24 cellular contexts compared by ENCODE assay signal in genomic region chr6:158225767-158226166, GRCh38. TPM values are rescaled to one million over a fixed set of nuclear protein-coding genes. Genes with fewer than 3 reads are reported as not detected.
DNase-seq lines count a peak whose midpoint lies in the region; ATAC-seq, FAIRE-seq and TF ChIP-seq lines count a peak whose summit lies in the region.
"Had no signal": no experiment of that assay in that cellular context is flagged by ENCODE, and none has a peak within 500 bp of the region (broad histone marks: within the 10 kb centered on the region; RNA-seq: fewer than 3 reads in every experiment).

No MANE protein-coding gene starts in this region.

- H4K20me1 ChIP-seq in HepG2 (ENCODE audit: insufficient read depth, low read length), result no peaks in the 10 kb centered on the region
- H4K20me1 ChIP-seq: BLaER1 treated with 17β-estradiol and CSF1 and Interleukin-3, amounts not matched to agents 10 nM and 100 nM had no signal

- H3K27ac Mint-ChIP-seq in activated CD4-positive, alpha-beta T cell treated with anti-CD3 and anti-CD28 coated beads, Interleukin-2, amount 10 ng/mL, durations not matched to agents 24 days and 14 days, result no peak overlapping the region
- peak overlapping the region; percentile 19 for H3K27ac Mint-ChIP-seq in neural crest cell (ENCODE audit: unreplicated experiment)
- no peak overlapping the region for H3K27ac Mint-ChIP-seq in CD4-positive, alpha-beta T cell
- H3K27ac Mint-ChIP-seq: B cell; CD4-positive, alpha-beta memory T cell; CD8-positive, alpha-beta memory T cell had no signal

- peak; percentile 52 for DNase-seq in activated CD4-positive, alpha-beta T cell treated with anti-CD3 and anti-CD28 coated beads, Interleukin-2, amount 10 ng/mL, durations not matched to agents 24 days and 14 days
- DNase-seq in activated CD4-positive, alpha-beta T cell treated with anti-CD3 and anti-CD28 coated beads, Interleukin-2, amount 50 U/mL, for 48 hours, result no peak
- DNase-seq in HepG2 (ENCODE audit: low spot score) (no peak), right lobe of liver (no peak), neural crest cell (ENCODE audit: low read depth, low spot score) (no peak)
- no peak for DNase-seq in CD4-positive, alpha-beta T cell
- DNase-seq in activated naive CD4-positive, alpha-beta T cell treated with anti-CD3 and anti-CD28 coated beads, Interleukin-2, amount 50 U/mL, for 16 hours, result no peak
- DNase-seq: AML-193; CD4-positive, alpha-beta memory T cell; CD8-positive, alpha-beta memory T cell; COR-L47; DMS 273 treated with DMSO at 0.1 percent for 48 hours; DMS153; DMS79; DND-41; EL; GDM1 had no signal

- H3K9ac ChIP-seq in HepG2 (ENCODE audit: insufficient read depth, low read depth, low read length), result no peak overlapping the region; the same call in 1 of the 2 replicates
- H3K9ac ChIP-seq: BLaER1 treated with 17β-estradiol and CSF1 and Interleukin-3, amounts not matched to agents 10 nM and 100 nM had no signal

- H3K9me3 ChIP-seq in HepG2 (ENCODE audit: low read length), result no peaks in the 10 kb centered on the region
- H3K9me3 ChIP-seq in right lobe of liver, result no peaks in the 10 kb centered on the region
- H3K9me3 ChIP-seq in CD4-positive, alpha-beta T cell (ENCODE audit: control insufficient read depth, low read length), result no peaks in the 10 kb centered on the region
- H3K9me3 ChIP-seq: A549; BLaER1 treated with 17β-estradiol and CSF1 and Interleukin-3, amounts not matched to agents 10 nM and 100 nM had no signal

- in situ Hi-C loops in HepG2 (cut with HindIII; ENCODE audit: extremely low pct_ligation_motif_present, low pct_unique_long_range_greater_than_20kb), result loop anchor here (10.0 kb wide), 1 partner anchor 469 kb away; no protein-coding TSS in a partner anchor

- CTCF ChIA-PET in HepG2 (lab: Yijun Ruan, JAX; ENCODE audit: low intra/inter-chr PET ratio, low total read pairs), result no interaction called here
- CTCF ChIA-PET in CD4-positive, alpha-beta T cell (lab: Charles Lee), result interaction anchor here (0.7 kb wide), 1 partner anchor 747 kb away, joined by 5 read pairs; no protein-coding TSS in a partner anchor

- H3K4me2 ChIP-seq in HepG2 (ENCODE audit: low read depth, low read length), result peak overlapping the region; percentile 77
- H3K4me2 ChIP-seq: A549; BLaER1 treated with 17β-estradiol and CSF1 and Interleukin-3, amounts not matched to agents 10 nM and 100 nM had no signal

- TF ChIP-seq CTCF in HepG2 (CRISPR knock-in tag; IDR thresholded peaks at IDR 0.05), result no peak
- no peak for TF ChIP-seq CTCF in right lobe of liver (IDR thresholded peaks at IDR 0.05)
- no peak for TF ChIP-seq CTCF in neural crest cell (conservative IDR thresholded peaks at IDR 0.05)
- TF ChIP-seq CTCF in CD4-positive, alpha-beta T cell (IDR thresholded peaks at IDR 0.05), result no peak

- peaks cover 2% of the 10 kb centered on the region for H3K4me1 Mint-ChIP-seq in activated CD4-positive, alpha-beta T cell treated with anti-CD3 and anti-CD28 coated beads, Interleukin-2, amount 10 ng/mL, durations not matched to agents 24 days and 14 days
- peaks cover 2% of the 10 kb centered on the region for H3K4me1 Mint-ChIP-seq in neural crest cell
- H3K4me1 Mint-ChIP-seq in CD4-positive, alpha-beta T cell (ENCODE audit: low read depth), result peaks cover 2% of the 10 kb centered on the region

- no peaks in the 10 kb centered on the region for H3K79me2 ChIP-seq in HepG2 (ENCODE audit: insufficient read depth, low read length)

- H3K27me3 Mint-ChIP-seq in activated CD4-positive, alpha-beta T cell treated with anti-CD3 and anti-CD28 coated beads, Interleukin-2, amount 10 ng/mL, durations not matched to agents 24 days and 14 days, result no peaks in the 10 kb centered on the region
- H3K27me3 Mint-ChIP-seq in neural crest cell (ENCODE audit: low read depth), result no peaks in the 10 kb centered on the region
- H3K27me3 Mint-ChIP-seq in CD4-positive, alpha-beta T cell, result no peaks in the 10 kb centered on the region
- H3K27me3 Mint-ChIP-seq: B cell; CD4-positive, alpha-beta memory T cell had no signal

- TF ChIP-seq EP300 in HepG2 (IDR thresholded peaks at IDR 0.05; ENCODE audit: low read depth in 2 of 2, low read length in 2 of 2) (no peak), HepG2 (CRISPR knock-in tag; IDR thresholded peaks at IDR 0.05; ENCODE audit: borderline replicate concordance) (no peak)

- H3K36me3 Mint-ChIP-seq in activated CD4-positive, alpha-beta T cell treated with anti-CD3 and anti-CD28 coated beads, Interleukin-2, amount 10 ng/mL, durations not matched to agents 24 days and 14 days (ENCODE audit: low read depth), result no peaks in the 10 kb centered on the region
- no peaks in the 10 kb centered on the region for H3K36me3 Mint-ChIP-seq in neural crest cell (ENCODE audit: low read depth)
- no peaks in the 10 kb centered on the region for H3K36me3 Mint-ChIP-seq in CD4-positive, alpha-beta T cell (ENCODE audit: low read depth)
- H3K36me3 Mint-ChIP-seq: CD4-positive, alpha-beta memory T cell; CD8-positive, alpha-beta memory T cell had no signal

- H3K4me3 ChIP-seq in HepG2 (replicated peaks in 1 of 3; ENCODE audit: insufficient read depth in 1 of 3, low read depth in 2 of 3, low read length in 3 of 3) (peak overlapping the region in 1 of 3 experiments; percentile 9; a peak in 1 of 6 replicates), right lobe of liver (no peak overlapping the region)
- H3K4me3 ChIP-seq: A549; BLaER1 treated with 17β-estradiol and CSF1 and Interleukin-3, amounts not matched to agents 10 nM and 100 nM had no signal

- POLR2A ChIA-PET in HepG2 (lab: Yijun Ruan, JAX), result interaction anchor here (0.9 to 1.2 kb wide), 2 partner anchors 116 to 215 kb away, joined by 3 read pairs; no protein-coding TSS in a partner anchor
- POLR2A ChIA-PET in CD4-positive, alpha-beta T cell (lab: Charles Lee), result no interaction called here

- H2AFZ ChIP-seq in HepG2 (ENCODE audit: low read length), result no peak overlapping the region

- H3K4me3 Mint-ChIP-seq in activated CD4-positive, alpha-beta T cell treated with anti-CD3 and anti-CD28 coated beads, Interleukin-2, amount 10 ng/mL, durations not matched to agents 24 days and 14 days, result no peak overlapping the region
- H3K4me3 Mint-ChIP-seq in neural crest cell, result no peak overlapping the region
- no peak overlapping the region for H3K4me3 Mint-ChIP-seq in CD4-positive, alpha-beta T cell
- H3K4me3 Mint-ChIP-seq: B cell; CD4-positive, alpha-beta memory T cell; CD8-positive, alpha-beta memory T cell had no signal

- H3K27ac ChIP-seq in HepG2 (ENCODE audit: extremely low read length, insufficient read depth, low read length), result no peak overlapping the region
- H3K27ac ChIP-seq in right lobe of liver, result no peak overlapping the region
- no peak overlapping the region for H3K27ac ChIP-seq in CD4-positive, alpha-beta T cell (ENCODE audit: low read depth, low read length)
- H3K27ac ChIP-seq: 22Rv1; A549; BLaER1 treated with 17β-estradiol and CSF1 and Interleukin-3, amounts not matched to agents 10 nM and 100 nM; C4-2B had no signal

- ATAC-seq in HepG2, result peak; percentile 7; the same call in 2 of the 3 replicates
- ATAC-seq in right lobe of liver, result no peak
- ATAC-seq in CD4-positive, alpha-beta T cell (ENCODE audit: poor library complexity), result no peak

- H3K9me3 Mint-ChIP-seq in activated CD4-positive, alpha-beta T cell treated with anti-CD3 and anti-CD28 coated beads, Interleukin-2, amount 10 ng/mL, durations not matched to agents 24 days and 14 days, result no peaks in the 10 kb centered on the region
- no peaks in the 10 kb centered on the region for H3K9me3 Mint-ChIP-seq in neural crest cell
- H3K9me3 Mint-ChIP-seq in CD4-positive, alpha-beta T cell, result no peaks in the 10 kb centered on the region
- H3K9me3 Mint-ChIP-seq: CD4-positive, alpha-beta memory T cell; CD8-positive, alpha-beta memory T cell had no signal

- no peaks in the 10 kb centered on the region for H3K27me3 ChIP-seq in HepG2 (ENCODE audit: control insufficient read depth in 1 of 2, insufficient read depth in 2 of 2, low read length in 2 of 2)
- no peaks in the 10 kb centered on the region for H3K27me3 ChIP-seq in right lobe of liver
- no peaks in the 10 kb centered on the region for H3K27me3 ChIP-seq in CD4-positive, alpha-beta T cell (ENCODE audit: control insufficient read depth, insufficient read depth, low read length)
- H3K27me3 ChIP-seq: BLaER1 treated with 17β-estradiol and CSF1 and Interleukin-3, amounts not matched to agents 10 nM and 100 nM had no signal

- intact Hi-C loops in activated CD4-positive, alpha-beta T cell treated with anti-CD3 and anti-CD28 coated beads, Interleukin-2, amount 10 ng/mL, durations not matched to agents 24 days and 14 days (cut with micrococcal nuclease), result no loop called here
- intact Hi-C loops in HepG2 (cut with micrococcal nuclease; ENCODE audit: unreplicated experiment), result no loop called here
- intact Hi-C loops in right lobe of liver (cut with DNase I), result no loop called here
- intact Hi-C loops in CD4-positive, alpha-beta T cell (cut with DNase I, micrococcal nuclease), result loop anchor here in 1 of 2 experiments (10.0 kb wide), 1 partner anchor 219 kb away; no protein-coding TSS in a partner anchor

- H3K36me3 ChIP-seq in HepG2 (replicated peaks in 1 of 2; ENCODE audit: control insufficient read depth in 1 of 2, insufficient read depth in 2 of 2, low read length in 2 of 2) (no peaks in the 10 kb centered on the region), right lobe of liver (no peaks in the 10 kb centered on the region)
- H3K36me3 ChIP-seq: BLaER1 treated with 17β-estradiol and CSF1 and Interleukin-3, amounts not matched to agents 10 nM and 100 nM had no signal

- peaks cover 33% of the 10 kb centered on the region for H3K4me1 ChIP-seq in HepG2 (ENCODE audit: insufficient read depth, low read length)
- no peaks in the 10 kb centered on the region for H3K4me1 ChIP-seq in right lobe of liver

- no TSS peak for BruUV-seq in HepG2 (replicated peaks; lab: Mats Ljungman, UMichigan)

- 66% methylated on average over 8 of the region's 8 CpGs for WGBS in HepG2 (ENCODE audit: low lambda C conversion rate)
- 88% methylated on average over 2 of the region's 8 CpGs for WGBS in right lobe of liver (ENCODE audit: insufficient coverage, low coverage, low lambda C conversion rate, missing lambda C conversion rate)

- no peak for TF ChIP-seq RAD21 in HepG2 (CRISPR knock-in tag; IDR thresholded peaks at IDR 0.05)

- FAIRE-seq in HepG2 (lab: Jason Lieb, UNC), result no peak
- FAIRE-seq: A549, GM12891, GM19239 had no signal

- TF ChIP-seq POLR2A in HepG2 (IDR thresholded peaks at IDR 0.05; ENCODE audit: insufficient read depth in 1 of 2, low read depth in 2 of 2, low read length in 2 of 2) (no peak), right lobe of liver (IDR thresholded peaks at IDR 0.05) (no peak)

RNA-seq across cellular contexts. Expression of gene GTF2H5, which starts 57.6 kb away (rescaled TPM):
- 25.4 and 25.6 TPM in 2 replicates for total RNA-seq in activated CD4-positive, alpha-beta T cell treated with anti-CD3 and anti-CD28 coated beads, Interleukin-2, amount 10 ng/mL, durations not matched to agents 24 days and 14 days
- total RNA-seq in HepG2 (2016; rRNA removed; fragmentation: Illumina TruSeq; extraction: Trizol), result 45.9 and 68.0 TPM in 2 replicates
- total RNA-seq in HepG2 (2016; cell fraction: cytosol; rRNA removed; fragmentation: Illumina TruSeq; extraction: Trizol; ENCODE audit: low read depth), result 28.7 and 36.7 TPM in 2 replicates
- 49.0 and 71.1 TPM in 2 replicates for total RNA-seq in HepG2 (2016; cell fraction: insoluble cytoplasmic fraction; rRNA removed; fragmentation: Illumina TruSeq; extraction: Trizol)
- 36.3 and 42.5 TPM in 2 replicates for total RNA-seq in HepG2 (2016; cell fraction: membrane; rRNA removed; fragmentation: Illumina TruSeq; extraction: Trizol)
- total RNA-seq in HepG2 (2016; cell fraction: nucleus; rRNA removed; fragmentation: Illumina TruSeq; extraction: Trizol), result 15.2 and 16.4 TPM in 2 replicates
- polyA plus RNA-seq in HepG2 (2011; rRNA removed), result 5.0 and 7.4 TPM in 2 replicates
- polyA plus RNA-seq in HepG2 (2011; cell fraction: cytosol; rRNA removed), result 3.1 and 4.2 TPM in 2 replicates
- polyA plus RNA-seq in HepG2 (2011; cell fraction: nucleus; rRNA removed), result 1.3 and 1.5 TPM in 2 replicates
- 12.3 and 19.5 TPM in 2 replicates for polyA plus RNA-seq in HepG2 (2012)
- polyA plus RNA-seq in HepG2 (2016; cell fraction: cytosol; fragmentation: Illumina TruSeq; extraction: Trizol; ENCODE audit: low read depth), result 33.3 and 41.1 TPM in 2 replicates
- 68.1 and 71.8 TPM in 2 replicates for polyA plus RNA-seq in HepG2 (2016; cell fraction: insoluble cytoplasmic fraction; fragmentation: Illumina TruSeq; extraction: Trizol; ENCODE audit: low read depth)
- 37.1 and 41.1 TPM in 2 replicates for polyA plus RNA-seq in HepG2 (2016; cell fraction: membrane; fragmentation: Illumina TruSeq; extraction: Trizol; ENCODE audit: low read depth)
- polyA plus RNA-seq in HepG2 (2016; cell fraction: nucleus; fragmentation: Illumina TruSeq; extraction: Trizol; ENCODE audit: insufficient read depth, low read depth), result 29.2 and 31.1 TPM in 2 replicates
- 1.1 TPM in 2 replicates for polyA minus RNA-seq in HepG2 (2011; rRNA and poly(A)+ RNA removed; ENCODE audit: low replicate concordance)
- polyA minus RNA-seq in HepG2 (2011; cell fraction: cytosol; rRNA and poly(A)+ RNA removed), result 0.89 and 1.4 TPM in 2 replicates
- 2.1 and 2.6 TPM in 2 replicates for polyA minus RNA-seq in HepG2 (2011; cell fraction: nucleus; rRNA and poly(A)+ RNA removed)
- total RNA-seq in right lobe of liver, result 10 to 100 TPM in 4 of 6 experiments, 1 to 10 TPM in 2; 3.4 to 16.3 (median 11.8) TPM
- 21.1 and 23.8 TPM in 2 replicates for total RNA-seq in neural crest cell
- total RNA-seq in CD4-positive, alpha-beta T cell, result 1 to 10 TPM; 3.2 TPM

RNA-seq across cellular contexts. Expression of gene SERAC1, which starts 57.7 kb away (rescaled TPM):
- 4.6 and 5.4 TPM in 2 replicates for total RNA-seq in activated CD4-positive, alpha-beta T cell treated with anti-CD3 and anti-CD28 coated beads, Interleukin-2, amount 10 ng/mL, durations not matched to agents 24 days and 14 days
- total RNA-seq in HepG2 (2016; rRNA removed; fragmentation: Illumina TruSeq; extraction: Trizol) (8.1 and 9.6 TPM in 2 replicates), right lobe of liver (1 to 10 TPM; 3.0 to 5.1 (median 4.4) TPM), neural crest cell (11.3 and 12.2 TPM in 2 replicates)
- 1.6 and 2.3 TPM in 2 replicates for total RNA-seq in HepG2 (2016; cell fraction: cytosol; rRNA removed; fragmentation: Illumina TruSeq; extraction: Trizol; ENCODE audit: low read depth)
- 7.7 and 9.8 TPM in 2 replicates for total RNA-seq in HepG2 (2016; cell fraction: insoluble cytoplasmic fraction; rRNA removed; fragmentation: Illumina TruSeq; extraction: Trizol)
- total RNA-seq in HepG2 (2016; cell fraction: membrane; rRNA removed; fragmentation: Illumina TruSeq; extraction: Trizol), result 3.9 and 4.2 TPM in 2 replicates
- total RNA-seq in HepG2 (2016; cell fraction: nucleus; rRNA removed; fragmentation: Illumina TruSeq; extraction: Trizol), result 7.4 and 8.9 TPM in 2 replicates
- polyA plus RNA-seq in HepG2 (2011; rRNA removed), result 4.5 and 5.5 TPM in 2 replicates
- 2.2 and 4.5 TPM in 2 replicates for polyA plus RNA-seq in HepG2 (2011; cell fraction: cytosol; rRNA removed)
- 4.5 and 5.0 TPM in 2 replicates for polyA plus RNA-seq in HepG2 (2011; cell fraction: nucleus; rRNA removed)
- polyA plus RNA-seq in HepG2 (2012), result 5.7 and 6.2 TPM in 2 replicates
- polyA plus RNA-seq in HepG2 (2016; cell fraction: cytosol; fragmentation: Illumina TruSeq; extraction: Trizol; ENCODE audit: low read depth), result 0.77 and 0.81 TPM in 2 replicates
- polyA plus RNA-seq in HepG2 (2016; cell fraction: insoluble cytoplasmic fraction; fragmentation: Illumina TruSeq; extraction: Trizol; ENCODE audit: low read depth), result 6.7 and 7.8 TPM in 2 replicates
- 2.3 TPM in 2 replicates for polyA plus RNA-seq in HepG2 (2016; cell fraction: membrane; fragmentation: Illumina TruSeq; extraction: Trizol; ENCODE audit: low read depth)
- 10.6 and 11.6 TPM in 2 replicates for polyA plus RNA-seq in HepG2 (2016; cell fraction: nucleus; fragmentation: Illumina TruSeq; extraction: Trizol; ENCODE audit: insufficient read depth, low read depth)
- 1.2 and 2.3 TPM in 2 replicates for polyA minus RNA-seq in HepG2 (2011; rRNA and poly(A)+ RNA removed; ENCODE audit: low replicate concordance)
- polyA minus RNA-seq in HepG2 (2011; cell fraction: cytosol; rRNA and poly(A)+ RNA removed), result 3.6 and 3.9 TPM in 2 replicates
- 9.7 and 11.6 TPM in 2 replicates for polyA minus RNA-seq in HepG2 (2011; cell fraction: nucleus; rRNA and poly(A)+ RNA removed)
- 1 to 10 TPM; 1.4 to 2.5 TPM for total RNA-seq in CD4-positive, alpha-beta T cell
